Comparison of ENCODE assay signal across 10 cellular contexts in the genomic region with DNA sequence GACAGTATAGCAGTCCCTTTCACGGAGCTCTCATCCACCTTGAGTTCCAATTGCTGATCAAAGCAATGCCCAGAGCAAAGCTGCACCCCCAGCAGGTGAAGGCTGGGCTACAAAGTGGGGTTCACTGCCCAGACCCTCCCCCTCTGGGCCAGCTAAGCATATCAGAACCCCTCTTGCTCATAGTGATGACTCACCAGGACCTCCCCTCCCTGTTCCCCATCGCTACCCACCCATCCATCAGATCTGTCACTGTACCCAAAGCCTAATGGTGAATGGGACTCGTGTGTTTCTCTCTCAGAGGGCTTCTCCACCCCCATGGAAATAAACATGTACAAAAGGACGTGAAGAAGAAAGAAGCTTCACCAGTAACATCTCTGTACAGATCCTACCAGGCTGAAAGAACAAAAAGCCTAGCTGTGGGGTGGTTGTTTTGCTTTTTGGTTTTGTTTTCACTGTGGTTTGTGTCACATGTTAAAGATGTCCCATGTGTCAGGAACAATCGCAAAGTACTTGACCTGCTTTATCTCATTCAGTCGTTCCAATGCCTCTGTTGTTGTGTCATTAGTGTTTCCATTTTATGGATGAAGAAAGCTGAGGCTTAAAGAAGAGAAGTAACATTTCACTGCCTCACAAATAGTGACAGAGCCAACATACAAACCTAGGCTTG.
A peak's percentile ranks its signal among the peaks of the same experiment; 100 is the strongest.
DNase-seq lines count a peak whose midpoint lies in the region; ATAC-seq and TF ChIP-seq lines count a peak whose summit lies in the region.
"Had no signal": no experiment of that assay in that cellular context is flagged by ENCODE, and none has a peak within 500 bp of the region (broad histone marks: within the 10 kb centered on the region; RNA-seq: fewer than 3 reads in every experiment).

No MANE protein-coding gene starts in this region.

- H3K36me3 Mint-ChIP-seq in activated naive CD4-positive, alpha-beta T cell treated with anti-CD3 and anti-CD28 coated beads, Interleukin-2, amount 50 U/mL, for 24 hours, result no peaks in the 10 kb centered on the region

- CTCF ChIA-PET in HEK293T (lab: Yijun Ruan, JAX), result interaction anchor here (1.2 kb wide), 1 partner anchor 18 kb away, joined by 3 read pairs; no protein-coding TSS in a partner anchor

- H3K36me3 ChIP-seq in thymus (ENCODE audit: control insufficient read depth, insufficient read depth), result no peaks in the 10 kb centered on the region
- H3K36me3 ChIP-seq: adrenal gland had no signal

- peak; percentile 66 for ATAC-seq in HG03064 (IDR thresholded peaks at IDR 0.05; ENCODE audit: low read depth, unreplicated experiment)

- WGBS in thymus, result 34% methylated on average over 6 of the region's 6 CpGs

- POLR2A ChIA-PET in HEK293T (lab: Yijun Ruan, JAX), result no interaction called here

- H3K4me1 Mint-ChIP-seq in activated naive CD4-positive, alpha-beta T cell treated with anti-CD3 and anti-CD28 coated beads, Interleukin-2, amount 50 U/mL, for 24 hours, result peaks cover 73% of the 10 kb centered on the region

- no peaks in the 10 kb centered on the region for H3K9me3 ChIP-seq in thymus (ENCODE audit: control insufficient read depth)
- H3K9me3 ChIP-seq: adrenal gland had no signal

- H3K27me3 Mint-ChIP-seq in activated naive CD4-positive, alpha-beta T cell treated with anti-CD3 and anti-CD28 coated beads, Interleukin-2, amount 50 U/mL, for 24 hours, result no peaks in the 10 kb centered on the region

- H3K27ac ChIP-seq in thymus (ENCODE audit: low read depth), result peak overlapping the region; percentile 93
- H3K27ac ChIP-seq: adrenal gland had no signal

- H3K4me3 ChIP-seq in thymus (ENCODE audit: low read length), result no peak overlapping the region
- H3K4me3 ChIP-seq: adrenal gland had no signal

- no peaks in the 10 kb centered on the region for H3K27me3 ChIP-seq in thymus (ENCODE audit: control insufficient read depth, insufficient read depth)
- H3K27me3 ChIP-seq: adrenal gland had no signal

- DNase-seq in stimulated activated CD4-positive, alpha-beta T cell treated with anti-CD3 and anti-CD28 coated beads, Interleukin-4, amount 100 ng/mL, for 1 hour, result peak; percentile 9
- no peak for DNase-seq in stimulated activated CD4-positive, alpha-beta T cell treated with anti-CD3 and anti-CD28 coated beads, Interleukin-2, amount 100 ng/mL, for 24 hours
- DNase-seq in NCI-H226 (no peak), hippocampal formation (lab: John Stamatoyannopoulos, UW) (no peak), HEK293T (ENCODE audit: extremely low spot score) (no peak)
- DNase-seq: adrenal gland, occipital lobe had no signal

- peak overlapping the region; percentile 70 for H3K4me3 Mint-ChIP-seq in activated naive CD4-positive, alpha-beta T cell treated with anti-CD3 and anti-CD28 coated beads, Interleukin-2, amount 50 U/mL, for 24 hours

- peaks cover 54% of the 10 kb centered on the region for H3K4me1 ChIP-seq in thymus (ENCODE audit: control insufficient read depth, insufficient read depth, low read length)

- H3K27ac Mint-ChIP-seq in activated naive CD4-positive, alpha-beta T cell treated with anti-CD3 and anti-CD28 coated beads, Interleukin-2, amount 50 U/mL, for 24 hours, result peak overlapping the region; percentile 53

- H3K9me3 Mint-ChIP-seq in activated naive CD4-positive, alpha-beta T cell treated with anti-CD3 and anti-CD28 coated beads, Interleukin-2, amount 50 U/mL, for 24 hours, result no peaks in the 10 kb centered on the region

TF ChIP-seq in HEK293T, 16 proteins besides CTCF, POLR2A, EP300 and RAD21:
- TF ChIP-seq ARNT (IDR thresholded peaks at IDR 0.05) (no peak), FOXM1 (IDR thresholded peaks at IDR 0.05; ENCODE audit: borderline replicate concordance) (no peak), SUZ12 (IDR thresholded peaks at IDR 0.05) (no peak), FOXA1 (IDR thresholded peaks at IDR 0.05) (no peak), CTBP1 (IDR thresholded peaks at IDR 0.05; ENCODE audit: borderline replicate concordance) (no peak), HDGF (IDR thresholded peaks at IDR 0.05; ENCODE audit: borderline replicate concordance) (no peak), FOXK2 (IDR thresholded peaks at IDR 0.05) (no peak), TARDBP (IDR thresholded peaks at IDR 0.05) (no peak), BHLHE40 (IDR thresholded peaks at IDR 0.05; ENCODE audit: borderline replicate concordance) (no peak), NFRKB (IDR thresholded peaks at IDR 0.05) (no peak), ZNF384 (IDR thresholded peaks at IDR 0.05) (no peak), LEF1 (IDR thresholded peaks at IDR 0.05; ENCODE audit: borderline replicate concordance) (no peak), L3MBTL2 (conservative IDR thresholded peaks at IDR 0.05) (no peak), ELF4 (IDR thresholded peaks at IDR 0.05) (no peak), SP1 (IDR thresholded peaks at IDR 0.05) (no peak)
- TF ChIP-seq, protein P1, sequence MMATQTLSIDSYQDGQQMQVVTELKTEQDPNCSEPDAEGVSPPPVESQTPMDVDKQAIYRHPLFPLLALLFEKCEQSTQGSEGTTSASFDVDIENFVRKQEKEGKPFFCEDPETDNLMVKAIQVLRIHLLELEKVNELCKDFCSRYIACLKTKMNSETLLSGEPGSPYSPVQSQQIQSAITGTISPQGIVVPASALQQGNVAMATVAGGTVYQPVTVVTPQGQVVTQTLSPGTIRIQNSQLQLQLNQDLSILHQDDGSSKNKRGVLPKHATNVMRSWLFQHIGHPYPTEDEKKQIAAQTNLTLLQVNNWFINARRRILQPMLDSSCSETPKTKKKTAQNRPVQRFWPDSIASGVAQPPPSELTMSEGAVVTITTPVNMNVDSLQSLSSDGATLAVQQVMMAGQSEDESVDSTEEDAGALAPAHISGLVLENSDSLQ (IDR thresholded peaks at IDR 0.05), result no peak
